11 cellular contexts compared by ENCODE assay signal in the genomic region with DNA sequence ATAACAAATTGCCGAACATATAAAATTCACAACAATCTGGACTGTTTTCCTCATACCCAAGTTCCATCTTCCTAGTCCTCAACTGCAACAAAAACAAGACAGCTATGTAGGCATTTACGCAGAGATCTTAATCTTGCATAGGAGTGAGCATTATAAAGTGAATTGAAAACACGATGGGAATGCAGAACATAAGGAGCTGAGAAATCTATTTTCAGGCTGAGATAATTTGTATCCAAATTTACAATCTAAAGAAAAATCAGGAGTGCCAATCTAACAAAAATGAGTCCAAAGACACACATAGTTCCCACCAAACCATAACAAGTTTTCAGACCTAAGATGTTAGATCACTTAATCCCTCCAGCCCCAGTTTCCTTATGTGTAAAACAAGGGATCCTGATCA. TPM values are rescaled to one million over a fixed set of nuclear protein-coding genes. Genes with fewer than 3 reads are reported as not detected.
A peak's percentile ranks its signal among the peaks of the same experiment; 100 is the strongest.
DNase-seq lines count a peak whose midpoint lies in the region; ATAC-seq and TF ChIP-seq lines count a peak whose summit lies in the region.
"Had no signal": no experiment of that assay in that cellular context is flagged by ENCODE, and none has a peak within 500 bp of the region (broad histone marks: within the 10 kb centered on the region; RNA-seq: fewer than 3 reads in every experiment).

No MANE protein-coding gene starts in this region.

- ATAC-seq in left ventricle myocardium superior (no peak), HG02759 (IDR thresholded peaks at IDR 0.05; ENCODE audit: unreplicated experiment) (no peak), HG03378 (IDR thresholded peaks at IDR 0.05; ENCODE audit: unreplicated experiment) (no peak)

- H3K4me3 ChIP-seq in left ventricle myocardium inferior: peak overlapping the region; percentile 89
- peak overlapping the region; percentile 93 for H3K4me3 ChIP-seq in iPS-20b (ENCODE audit: low read length)

- H3K27ac ChIP-seq in left ventricle myocardium inferior (replicated peaks) (peak overlapping the region; percentile 98), iPS-20b (ENCODE audit: low read length) (no peak overlapping the region)
- H3K27ac ChIP-seq: upper lobe of left lung had no signal

- H3K4me1 Mint-ChIP-seq in activated naive CD8-positive, alpha-beta T cell (ENCODE audit: low read depth): peaks cover 57% of the 10 kb centered on the region

- DNase-seq in left ventricle myocardium inferior (no peak), left ventricle myocardium superior (no peak), NCI-H2171 treated with DMSO at 0.1 percent for 48 hours (lab: John Stamatoyannopoulos, UW) (no peak), inferior parietal cortex (ENCODE audit: extremely low spot score) (no peak)
- DNase-seq: activated naive CD4-positive, alpha-beta T cell treated with anti-CD3 and anti-CD28 coated beads, Interleukin-2, amount 50 U/mL, for 16 hours; NCI-H510A treated with DMSO at 0.1 percent for 48 hours; upper lobe of left lung had no signal

- H3K27me3 ChIP-seq in left ventricle myocardium inferior (ENCODE audit: low read depth) (no peaks in the 10 kb centered on the region), iPS-20b (ENCODE audit: insufficient read depth, low read length) (no peaks in the 10 kb centered on the region)
- H3K27me3 ChIP-seq: upper lobe of left lung had no signal

- peaks cover 21% of the 10 kb centered on the region for H3K36me3 Mint-ChIP-seq in activated naive CD8-positive, alpha-beta T cell

- no peaks in the 10 kb centered on the region for H3K27me3 Mint-ChIP-seq in activated naive CD8-positive, alpha-beta T cell

- peak overlapping the region; percentile 95 for H3K9ac ChIP-seq in iPS-20b (ENCODE audit: low read depth, low read length)

- H3K9me3 ChIP-seq in left ventricle myocardium inferior (replicated peaks): no peaks in the 10 kb centered on the region
- no peaks in the 10 kb centered on the region for H3K9me3 ChIP-seq in iPS-20b (ENCODE audit: insufficient read depth, low read depth, low read length)
- H3K9me3 ChIP-seq: upper lobe of left lung had no signal

- peak overlapping the region; percentile 95 for H3K4me3 Mint-ChIP-seq in activated naive CD8-positive, alpha-beta T cell

- peak overlapping the region; percentile 4 for H3K27ac Mint-ChIP-seq in activated naive CD8-positive, alpha-beta T cell

- no peaks in the 10 kb centered on the region for H3K36me3 ChIP-seq in left ventricle myocardium inferior
- H3K36me3 ChIP-seq in iPS-20b (ENCODE audit: insufficient read depth, low read depth, low read length): peaks cover 51% of the 10 kb centered on the region
- H3K36me3 ChIP-seq: upper lobe of left lung had no signal

- TF ChIP-seq CTCF in left ventricle myocardium inferior (IDR thresholded peaks at IDR 0.05; ENCODE audit: borderline replicate concordance): no peak

- intact Hi-C loops in left ventricle myocardium inferior (cut with micrococcal nuclease): loop anchor here (10.0 kb wide), 1 partner anchor 91 kb away; no protein-coding TSS in a partner anchor
- intact Hi-C loops in left ventricle myocardium superior (cut with micrococcal nuclease): loop anchor here (10.0 kb wide), 1 partner anchor 49 kb away; no protein-coding TSS in a partner anchor

- no peaks in the 10 kb centered on the region for H3K9me3 Mint-ChIP-seq in activated naive CD8-positive, alpha-beta T cell (ENCODE audit: low read depth)

- peaks cover 89% of the 10 kb centered on the region for H3K4me1 ChIP-seq in left ventricle myocardium inferior
- H3K4me1 ChIP-seq in iPS-20b (ENCODE audit: insufficient read depth, low read length): peaks cover 23% of the 10 kb centered on the region; the same call in 1 of the 2 replicates

RNA-seq across cellular contexts. Expression of a gene that starts 1.9 kb away (rescaled TPM):
- total RNA-seq in left ventricle myocardium inferior (154 TPM), left ventricle myocardium superior (123 TPM)
